Comparison of ENCODE assay signal across 1 cellular context in the genomic region with DNA sequence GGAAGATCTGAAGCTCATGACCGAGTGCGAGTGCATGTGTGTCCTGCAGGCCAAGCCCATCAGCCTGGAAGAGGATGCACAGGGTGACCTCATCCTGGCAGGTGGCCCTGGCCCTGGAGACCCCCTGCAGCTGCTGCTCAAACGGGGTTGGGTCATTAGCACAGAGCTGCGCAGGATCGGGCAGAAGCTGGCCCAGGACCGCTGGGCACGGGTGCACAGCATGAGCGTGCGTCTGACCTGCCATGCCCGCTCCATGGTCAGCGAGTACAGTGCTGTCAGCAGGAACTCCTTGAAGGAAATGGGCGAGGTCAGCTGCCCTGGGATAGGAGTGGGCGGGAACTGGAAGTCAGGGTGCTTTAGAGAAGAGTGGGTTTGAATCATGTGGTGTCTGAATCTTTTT.
TF ChIP-seq lines count a peak whose summit lies in the region.

No MANE protein-coding gene starts in this region.

TF ChIP-seq in IMR-90, 13 proteins besides CTCF, POLR2A, EP300 and RAD21:
- TF ChIP-seq MXI1 (IDR thresholded peaks at IDR 0.05; ENCODE audit: borderline replicate concordance, low read depth, low read length) (no peak), RFX5 (IDR thresholded peaks at IDR 0.05; ENCODE audit: low read depth, low read length) (no peak), MAFK (IDR thresholded peaks at IDR 0.05; ENCODE audit: low read depth, low read length) (no peak), FOS (IDR thresholded peaks at IDR 0.05; ENCODE audit: low read depth, low read length) (no peak), CHD1 (IDR thresholded peaks at IDR 0.05; ENCODE audit: low read depth, low read length) (no peak), CEBPB (IDR thresholded peaks at IDR 0.05; ENCODE audit: low read depth, low read length) (no peak), NFE2L2 (IDR thresholded peaks at IDR 0.05; ENCODE audit: low read depth, low read length) (no peak), MAZ (IDR thresholded peaks at IDR 0.05; ENCODE audit: borderline replicate concordance, low read depth, low read length) (no peak), BHLHE40 (IDR thresholded peaks at IDR 0.05; ENCODE audit: low read depth, low read length) (no peak), RCOR1 (IDR thresholded peaks at IDR 0.05; ENCODE audit: insufficient replicate concordance, low read length) (no peak), SMC3 (IDR thresholded peaks at IDR 0.05; ENCODE audit: low read depth, low read length) (no peak)
- TF ChIP-seq, protein P1, sequence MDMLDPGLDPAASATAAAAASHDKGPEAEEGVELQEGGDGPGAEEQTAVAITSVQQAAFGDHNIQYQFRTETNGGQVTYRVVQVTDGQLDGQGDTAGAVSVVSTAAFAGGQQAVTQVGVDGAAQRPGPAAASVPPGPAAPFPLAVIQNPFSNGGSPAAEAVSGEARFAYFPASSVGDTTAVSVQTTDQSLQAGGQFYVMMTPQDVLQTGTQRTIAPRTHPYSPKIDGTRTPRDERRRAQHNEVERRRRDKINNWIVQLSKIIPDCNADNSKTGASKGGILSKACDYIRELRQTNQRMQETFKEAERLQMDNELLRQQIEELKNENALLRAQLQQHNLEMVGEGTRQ (IDR thresholded peaks at IDR 0.05; ENCODE audit: low read depth, low read length): no peak
- TF ChIP-seq, protein P2, sequence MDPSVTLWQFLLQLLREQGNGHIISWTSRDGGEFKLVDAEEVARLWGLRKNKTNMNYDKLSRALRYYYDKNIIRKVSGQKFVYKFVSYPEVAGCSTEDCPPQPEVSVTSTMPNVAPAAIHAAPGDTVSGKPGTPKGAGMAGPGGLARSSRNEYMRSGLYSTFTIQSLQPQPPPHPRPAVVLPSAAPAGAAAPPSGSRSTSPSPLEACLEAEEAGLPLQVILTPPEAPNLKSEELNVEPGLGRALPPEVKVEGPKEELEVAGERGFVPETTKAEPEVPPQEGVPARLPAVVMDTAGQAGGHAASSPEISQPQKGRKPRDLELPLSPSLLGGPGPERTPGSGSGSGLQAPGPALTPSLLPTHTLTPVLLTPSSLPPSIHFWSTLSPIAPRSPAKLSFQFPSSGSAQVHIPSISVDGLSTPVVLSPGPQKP (IDR thresholded peaks at IDR 0.05; ENCODE audit: borderline replicate concordance, low read depth, low read length): no peak
